14 cellular contexts compared by ENCODE assay signal in the genomic region with DNA sequence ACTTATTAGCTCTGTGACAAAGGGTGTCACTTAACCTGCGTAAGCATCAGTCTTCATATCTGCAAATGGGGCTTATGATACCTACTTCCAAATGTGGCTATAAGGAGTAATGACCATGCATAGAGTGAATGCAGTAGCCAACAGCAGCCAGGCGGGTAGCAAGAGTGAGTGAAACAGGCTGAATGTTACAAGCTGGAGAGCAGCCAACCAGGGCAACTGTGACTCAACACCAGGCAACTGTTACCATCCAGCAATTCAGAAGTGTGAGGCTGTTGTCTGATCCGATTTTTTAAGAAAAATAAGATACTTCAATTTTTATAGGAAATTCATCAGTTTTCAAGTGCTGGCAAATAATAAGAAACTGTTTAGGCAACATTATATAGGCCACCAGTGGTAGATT.
DNase-seq lines count a peak whose midpoint lies in the region; ATAC-seq and TF ChIP-seq lines count a peak whose summit lies in the region.
"Had no signal": no experiment of that assay in that cellular context is flagged by ENCODE, and none has a peak within 500 bp of the region (broad histone marks: within the 10 kb centered on the region; RNA-seq: fewer than 3 reads in every experiment).

No MANE protein-coding gene starts in this region.

- no peak for TF ChIP-seq CTCF in progenitor cell of endocrine pancreas (IDR thresholded peaks at IDR 0.05; ENCODE audit: unreplicated experiment)

- no peaks in the 10 kb centered on the region for H3K36me3 Mint-ChIP-seq in progenitor cell of endocrine pancreas (ENCODE audit: insufficient read depth)

- ATAC-seq in GM18498 (IDR thresholded peaks at IDR 0.05; ENCODE audit: unreplicated experiment) = no peak
- ATAC-seq: activated naive CD8-positive, alpha-beta T cell treated with anti-CD3 and anti-CD28 coated beads, Interleukin-2, amount 50 U/mL, for 24 hours; upper lobe of right lung had no signal

- H3K4me3 Mint-ChIP-seq in progenitor cell of endocrine pancreas (ENCODE audit: low read depth) = no peak overlapping the region
- H3K4me3 Mint-ChIP-seq: activated B cell treated with CpG ODN at 0.5 μM for 24 hours; activated naive CD8-positive, alpha-beta T cell treated with anti-CD3 and anti-CD28 coated beads, Interleukin-2, amount 50 U/mL, for 24 hours had no signal

- no peaks in the 10 kb centered on the region for H3K27me3 Mint-ChIP-seq in progenitor cell of endocrine pancreas
- H3K27me3 Mint-ChIP-seq: activated B cell treated with CpG ODN at 0.5 μM for 24 hours; activated naive CD8-positive, alpha-beta T cell treated with anti-CD3 and anti-CD28 coated beads, Interleukin-2, amount 50 U/mL, for 24 hours had no signal

- H3K36me3 ChIP-seq in adipocyte (ENCODE audit: control insufficient read depth, insufficient read depth, low read length, severe bottlenecking) = no peaks in the 10 kb centered on the region
- H3K36me3 ChIP-seq: upper lobe of right lung had no signal

- H3K9me3 ChIP-seq in adipocyte (ENCODE audit: control insufficient read depth, low read length) = peaks cover 9% of the 10 kb centered on the region
- H3K9me3 ChIP-seq: upper lobe of right lung had no signal

- peaks cover 10% of the 10 kb centered on the region for H3K4me1 ChIP-seq in adipocyte (ENCODE audit: control insufficient read depth, insufficient read depth, low read length)
- H3K4me1 ChIP-seq: upper lobe of right lung had no signal

- no peak overlapping the region for H3K4me3 ChIP-seq in adipocyte (ENCODE audit: low read length)
- H3K4me3 ChIP-seq: upper lobe of right lung had no signal

- DNase-seq in DMS 273 (lab: John Stamatoyannopoulos, UW; ENCODE audit: unreplicated experiment) (peak; percentile 30), DMS 273 treated with DMSO at 0.1 percent for 48 hours (lab: John Stamatoyannopoulos, UW) (no peak), adipocyte (ENCODE audit: low read depth) (peak; percentile 58), fibroblast of the conjunctiva (ENCODE audit: low read depth) (peak; percentile 47), stromal cell of bone marrow (ENCODE audit: low read depth) (peak; percentile 55), NCI-H446 treated with DMSO at 0.1 percent for 48 hours (lab: John Stamatoyannopoulos, UW) (no peak), progenitor cell of endocrine pancreas (ENCODE audit: low spot score, unreplicated experiment) (no peak)
- DNase-seq: activated B cell treated with CpG ODN at 0.5 μM for 24 hours; activated naive CD8-positive, alpha-beta T cell treated with anti-CD3 and anti-CD28 coated beads, Interleukin-2, amount 50 U/mL, for 24 hours; activated T-cell treated with anti-CD3 and anti-CD28 coated beads for 4 hours; NCI-H524 treated with DMSO at 0.1 percent for 48 hours; SHP77; upper lobe of right lung had no signal

- no peaks in the 10 kb centered on the region for H3K27me3 ChIP-seq in adipocyte (replicated peaks; ENCODE audit: control insufficient read depth, insufficient read depth, low read length)
- H3K27me3 ChIP-seq: upper lobe of right lung had no signal

- no peak overlapping the region for H3K27ac Mint-ChIP-seq in progenitor cell of endocrine pancreas
- H3K27ac Mint-ChIP-seq: activated B cell treated with CpG ODN at 0.5 μM for 24 hours; activated naive CD8-positive, alpha-beta T cell treated with anti-CD3 and anti-CD28 coated beads, Interleukin-2, amount 50 U/mL, for 24 hours had no signal

- no peaks in the 10 kb centered on the region for H3K4me1 Mint-ChIP-seq in progenitor cell of endocrine pancreas (ENCODE audit: low read depth)
- H3K4me1 Mint-ChIP-seq: activated B cell treated with CpG ODN at 0.5 μM for 24 hours; activated naive CD8-positive, alpha-beta T cell treated with anti-CD3 and anti-CD28 coated beads, Interleukin-2, amount 50 U/mL, for 24 hours had no signal

- no peaks in the 10 kb centered on the region for H3K9me3 Mint-ChIP-seq in progenitor cell of endocrine pancreas (ENCODE audit: low read depth)
- H3K9me3 Mint-ChIP-seq: activated naive CD8-positive, alpha-beta T cell treated with anti-CD3 and anti-CD28 coated beads, Interleukin-2, amount 50 U/mL, for 24 hours had no signal

- H3K9ac ChIP-seq in adipocyte (ENCODE audit: low read length) = no peak overlapping the region

Comparison
In these comparisons a context has a peak if more than half of its experiments do, and no peak if none do; other contexts are left out.
1. DNase-seq: peak in DMS 273 (single experiment), adipocyte (single experiment), fibroblast of the conjunctiva (single experiment) and stromal cell of bone marrow (single experiment); none in DMS 273 treated with DMSO at 0.1 percent for 48 hours (single experiment), NCI-H446 treated with DMSO at 0.1 percent for 48 hours (single experiment) and progenitor cell of endocrine pancreas (single experiment).